In the genomic region with DNA sequence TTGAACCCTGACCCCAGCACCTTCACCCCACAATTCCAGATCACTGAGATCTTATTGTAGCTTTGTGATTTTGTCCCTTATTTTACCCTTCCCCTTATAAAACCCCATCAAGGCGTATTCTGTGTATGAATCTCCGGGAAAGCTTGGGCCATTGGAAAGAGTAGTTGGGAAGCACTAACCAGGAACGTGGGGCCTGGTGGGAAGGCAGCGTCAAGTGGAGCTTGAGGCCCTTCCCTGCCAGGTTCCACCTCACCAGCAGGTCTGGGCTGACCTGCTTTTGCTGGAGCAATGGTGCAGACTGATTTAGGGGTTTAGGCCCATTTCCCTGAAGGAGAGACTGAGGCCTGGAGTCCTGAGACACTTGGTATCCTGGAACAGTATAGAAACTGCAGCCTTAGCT, we compare ENCODE assay signal across 23 cellular contexts.
"Had no signal": no experiment of that assay in that cellular context is flagged by ENCODE, and none has a peak within 500 bp of the region (broad histone marks: within the 10 kb centered on the region; RNA-seq: fewer than 3 reads in every experiment).

No MANE protein-coding gene starts in this region.

- H3K9me3 ChIP-seq: breast epithelium had no signal

- H3K9me3 Mint-ChIP-seq: activated naive CD4-positive, alpha-beta T cell treated with anti-CD3 and anti-CD28 coated beads, Interleukin-2, amount 50 U/mL, for 24 hours had no signal

- DNase-seq: activated CD4-positive, alpha-beta T cell treated with anti-CD3 and anti-CD28 coated beads for 48 hours; activated CD4-positive, alpha-beta T cell treated with anti-CD3 and anti-CD28 coated beads, Interleukin-2, amount 50 U/mL, for 4 hours; activated CD4-positive, CD25-positive, alpha-beta regulatory T cell treated with anti-CD3 and anti-CD28 coated beads, Interleukin-2, amount 50 U/mL, for 72 hours; activated CD8-positive, alpha-beta memory T cell treated with anti-CD3 and anti-CD28 coated beads, Interleukin-2, amount 50 U/mL, for 4 hours; activated effector memory CD4-positive, alpha-beta T cell treated with Interleukin-2 at 50 U/mL for 16 hours; activated naive CD4-positive, alpha-beta T cell; activated T-cell treated with anti-CD3 and anti-CD28 coated beads, Interleukin-2, amount 50 U/mL, for 72 hours; central memory CD4-positive, alpha-beta T cell; Karpas-422; MM.1S; NCI-H1105; NCI-H1436; NCI-H1694 treated with DMSO at 0.1 percent for 48 hours; NCI-H2029 treated with DMSO at 0.1 percent for 48 hours; NCI-H510A; NCI-H526 treated with DMSO at 0.1 percent for 48 hours; NCI-H82; SIG-M5; T-helper 17 cell; T-helper 9 cell had no signal

- H3K36me3 ChIP-seq: breast epithelium had no signal

- H3K4me3 ChIP-seq: breast epithelium had no signal

- H3K27ac Mint-ChIP-seq: activated naive CD4-positive, alpha-beta T cell treated with anti-CD3 and anti-CD28 coated beads, Interleukin-2, amount 50 U/mL, for 24 hours; activated T-cell treated with anti-CD3 and anti-CD28 coated beads, Interleukin-2, amount 50 U/mL, for 72 hours; T-helper 17 cell; WTC11 had no signal

- H3K27ac ChIP-seq: breast epithelium had no signal

- H3K36me3 Mint-ChIP-seq: WTC11 had no signal

- ATAC-seq: activated T-cell treated with anti-CD3 and anti-CD28 coated beads, Interleukin-2, amount 50 U/mL, for 72 hours; T-helper 17 cell; WTC11 had no signal

- H3K4me3 Mint-ChIP-seq: activated naive CD4-positive, alpha-beta T cell treated with anti-CD3 and anti-CD28 coated beads, Interleukin-2, amount 50 U/mL, for 24 hours; activated T-cell treated with anti-CD3 and anti-CD28 coated beads, Interleukin-2, amount 50 U/mL, for 72 hours; T-helper 17 cell; WTC11 had no signal

- H3K27me3 ChIP-seq: breast epithelium had no signal

- H3K27me3 Mint-ChIP-seq: activated naive CD4-positive, alpha-beta T cell treated with anti-CD3 and anti-CD28 coated beads, Interleukin-2, amount 50 U/mL, for 24 hours; T-helper 17 cell had no signal
